Comparison of ENCODE assay signal across 2 cellular contexts in genomic region chr5:121164632-121165031, GRCh38.
TF ChIP-seq lines count a peak whose summit lies in the region.

No MANE protein-coding gene starts in this region.

TF ChIP-seq in HepG2, 621 proteins besides CTCF, POLR2A, EP300 and RAD21:
- TF ChIP-seq ZNF737 (CRISPR knock-in tag; IDR thresholded peaks at IDR 0.05; ENCODE audit: borderline replicate concordance): no peak
- no peak for TF ChIP-seq SSRP1 (CRISPR knock-in tag; IDR thresholded peaks at IDR 0.05)
- no peak for TF ChIP-seq NKX3-1 (CRISPR knock-in tag; IDR thresholded peaks at IDR 0.05)

TF ChIP-seq in WTC11, 78 proteins besides CTCF, POLR2A, EP300 and RAD21:
- TF ChIP-seq ARID4B (CRISPR knock-in tag; IDR thresholded peaks at IDR 0.05; ENCODE audit: borderline replicate concordance): no peak
- TF ChIP-seq, protein P1, sequence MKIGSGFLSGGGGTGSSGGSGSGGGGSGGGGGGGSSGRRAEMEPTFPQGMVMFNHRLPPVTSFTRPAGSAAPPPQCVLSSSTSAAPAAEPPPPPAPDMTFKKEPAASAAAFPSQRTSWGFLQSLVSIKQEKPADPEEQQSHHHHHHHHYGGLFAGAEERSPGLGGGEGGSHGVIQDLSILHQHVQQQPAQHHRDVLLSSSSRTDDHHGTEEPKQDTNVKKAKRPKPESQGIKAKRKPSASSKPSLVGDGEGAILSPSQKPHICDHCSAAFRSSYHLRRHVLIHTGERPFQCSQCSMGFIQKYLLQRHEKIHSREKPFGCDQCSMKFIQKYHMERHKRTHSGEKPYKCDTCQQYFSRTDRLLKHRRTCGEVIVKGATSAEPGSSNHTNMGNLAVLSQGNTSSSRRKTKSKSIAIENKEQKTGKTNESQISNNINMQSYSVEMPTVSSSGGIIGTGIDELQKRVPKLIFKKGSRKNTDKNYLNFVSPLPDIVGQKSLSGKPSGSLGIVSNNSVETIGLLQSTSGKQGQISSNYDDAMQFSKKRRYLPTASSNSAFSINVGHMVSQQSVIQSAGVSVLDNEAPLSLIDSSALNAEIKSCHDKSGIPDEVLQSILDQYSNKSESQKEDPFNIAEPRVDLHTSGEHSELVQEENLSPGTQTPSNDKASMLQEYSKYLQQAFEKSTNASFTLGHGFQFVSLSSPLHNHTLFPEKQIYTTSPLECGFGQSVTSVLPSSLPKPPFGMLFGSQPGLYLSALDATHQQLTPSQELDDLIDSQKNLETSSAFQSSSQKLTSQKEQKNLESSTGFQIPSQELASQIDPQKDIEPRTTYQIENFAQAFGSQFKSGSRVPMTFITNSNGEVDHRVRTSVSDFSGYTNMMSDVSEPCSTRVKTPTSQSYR (CRISPR knock-in tag; IDR thresholded peaks at IDR 0.05): no peak
- TF ChIP-seq ZNF423 (CRISPR knock-in tag; IDR thresholded peaks at IDR 0.05): no peak
- TF ChIP-seq, protein P2, sequence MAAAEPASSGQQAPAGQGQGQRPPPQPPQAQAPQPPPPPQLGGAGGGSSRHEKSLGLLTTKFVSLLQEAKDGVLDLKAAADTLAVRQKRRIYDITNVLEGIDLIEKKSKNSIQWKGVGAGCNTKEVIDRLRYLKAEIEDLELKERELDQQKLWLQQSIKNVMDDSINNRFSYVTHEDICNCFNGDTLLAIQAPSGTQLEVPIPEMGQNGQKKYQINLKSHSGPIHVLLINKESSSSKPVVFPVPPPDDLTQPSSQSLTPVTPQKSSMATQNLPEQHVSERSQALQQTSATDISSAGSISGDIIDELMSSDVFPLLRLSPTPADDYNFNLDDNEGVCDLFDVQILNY (CRISPR knock-in tag; IDR thresholded peaks at IDR 0.05): no peak
- TF ChIP-seq FOXP4 (CRISPR knock-in tag; IDR thresholded peaks at IDR 0.05): no peak
- TF ChIP-seq OVOL2 (CRISPR knock-in tag; IDR thresholded peaks at IDR 0.05; ENCODE audit: borderline replicate concordance): no peak
- TF ChIP-seq, protein P3, sequence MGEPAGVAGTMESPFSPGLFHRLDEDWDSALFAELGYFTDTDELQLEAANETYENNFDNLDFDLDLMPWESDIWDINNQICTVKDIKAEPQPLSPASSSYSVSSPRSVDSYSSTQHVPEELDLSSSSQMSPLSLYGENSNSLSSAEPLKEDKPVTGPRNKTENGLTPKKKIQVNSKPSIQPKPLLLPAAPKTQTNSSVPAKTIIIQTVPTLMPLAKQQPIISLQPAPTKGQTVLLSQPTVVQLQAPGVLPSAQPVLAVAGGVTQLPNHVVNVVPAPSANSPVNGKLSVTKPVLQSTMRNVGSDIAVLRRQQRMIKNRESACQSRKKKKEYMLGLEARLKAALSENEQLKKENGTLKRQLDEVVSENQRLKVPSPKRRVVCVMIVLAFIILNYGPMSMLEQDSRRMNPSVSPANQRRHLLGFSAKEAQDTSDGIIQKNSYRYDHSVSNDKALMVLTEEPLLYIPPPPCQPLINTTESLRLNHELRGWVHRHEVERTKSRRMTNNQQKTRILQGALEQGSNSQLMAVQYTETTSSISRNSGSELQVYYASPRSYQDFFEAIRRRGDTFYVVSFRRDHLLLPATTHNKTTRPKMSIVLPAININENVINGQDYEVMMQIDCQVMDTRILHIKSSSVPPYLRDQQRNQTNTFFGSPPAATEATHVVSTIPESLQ (CRISPR knock-in tag; IDR thresholded peaks at IDR 0.05): no peak
